Comparison of ENCODE assay signal across 10 cellular contexts in the genomic region with DNA sequence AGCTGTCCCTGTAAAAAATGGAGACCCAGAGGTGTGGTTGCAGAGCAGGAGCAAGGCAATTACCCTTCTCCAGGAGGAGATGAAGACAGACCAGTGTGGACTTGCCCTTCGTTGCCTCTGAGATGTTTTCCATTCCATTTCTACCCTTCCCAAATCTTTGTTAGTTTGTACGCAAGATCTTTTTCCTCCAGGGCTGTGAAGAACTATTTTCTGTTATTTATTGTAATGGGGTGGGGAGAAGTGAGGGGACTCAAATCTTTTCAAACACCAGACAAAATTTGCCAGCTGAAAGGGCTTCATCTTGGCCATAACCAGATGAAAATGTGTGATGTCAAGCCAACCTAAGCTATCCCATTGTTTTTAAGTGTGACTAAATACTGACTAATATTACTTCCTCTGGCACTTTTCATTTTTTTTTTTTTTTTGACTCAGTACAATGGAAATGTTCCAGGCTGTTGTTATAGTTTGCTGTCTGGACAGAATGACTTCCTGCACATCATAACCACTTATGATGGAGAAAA.
A peak's percentile ranks its signal among the peaks of the same experiment; 100 is the strongest.
DNase-seq lines count a peak whose midpoint lies in the region; ATAC-seq and TF ChIP-seq lines count a peak whose summit lies in the region.
"Had no signal": no experiment of that assay in that cellular context is flagged by ENCODE, and none has a peak within 500 bp of the region (broad histone marks: within the 10 kb centered on the region; RNA-seq: fewer than 3 reads in every experiment).

No MANE protein-coding gene starts in this region.

- H3K4me3 Mint-ChIP-seq in endothelial cell (ENCODE audit: unreplicated experiment) (no peak overlapping the region), mesothelial cell of epicardium (no peak overlapping the region)
- H3K4me3 Mint-ChIP-seq: CD4-positive, CD25-positive, alpha-beta regulatory T cell had no signal

- H3K4me3 ChIP-seq in ACC112 (ENCODE audit: low read depth, low read length) = peak overlapping the region; percentile 61; the same call in 1 of the 2 replicates

- no peaks in the 10 kb centered on the region for H3K79me2 ChIP-seq in ACC112 (ENCODE audit: control insufficient read depth, insufficient read depth, low read length, unreplicated experiment)

- peak overlapping the region; percentile 38 for H3K27ac Mint-ChIP-seq in endothelial cell (ENCODE audit: unreplicated experiment)
- H3K27ac Mint-ChIP-seq in mesothelial cell of epicardium = peak overlapping the region; percentile 23
- H3K27ac Mint-ChIP-seq: CD4-positive, CD25-positive, alpha-beta regulatory T cell had no signal

- TF ChIP-seq CTCF in endothelial cell (IDR thresholded peaks at IDR 0.05; ENCODE audit: unreplicated experiment) (no peak), mesothelial cell of epicardium (IDR thresholded peaks at IDR 0.05; ENCODE audit: unreplicated experiment) (no peak)

- H3K9me3 Mint-ChIP-seq in endothelial cell (ENCODE audit: unreplicated experiment) (no peaks in the 10 kb centered on the region), mesothelial cell of epicardium (peaks cover 1% of the 10 kb centered on the region)

- ATAC-seq in GM18517 (IDR thresholded peaks at IDR 0.05; ENCODE audit: unreplicated experiment) = no peak
- ATAC-seq in HG02759 (IDR thresholded peaks at IDR 0.05; ENCODE audit: unreplicated experiment) = no peak

- H3K36me3 ChIP-seq in ACC112 (ENCODE audit: insufficient read depth, low read length) = no peaks in the 10 kb centered on the region

- H3K36me3 Mint-ChIP-seq in endothelial cell (ENCODE audit: low read depth, unreplicated experiment) (peaks cover 6% of the 10 kb centered on the region), mesothelial cell of epicardium (peaks cover 3% of the 10 kb centered on the region)

- H3K4me1 ChIP-seq in ACC112 (ENCODE audit: control insufficient read depth, insufficient read depth, low read length, unreplicated experiment) = peaks cover 29% of the 10 kb centered on the region

- H3K27me3 Mint-ChIP-seq in endothelial cell (ENCODE audit: unreplicated experiment) (peaks cover 10% of the 10 kb centered on the region), mesothelial cell of epicardium (ENCODE audit: low read depth) (no peaks in the 10 kb centered on the region)
- H3K27me3 Mint-ChIP-seq: CD4-positive, CD25-positive, alpha-beta regulatory T cell had no signal

- DNase-seq in LoVo (ENCODE audit: low spot score) = peak; percentile 23
- DNase-seq in endothelial cell (ENCODE audit: low spot score) = no peak
- no peak for DNase-seq in mesothelial cell of epicardium (ENCODE audit: low spot score in 2 of 2, unreplicated experiment in 2 of 2)
- DNase-seq in hypothalamus (lab: John Stamatoyannopoulos, UW) = no peak
- DNase-seq in DMS153 treated with DMSO at 0.1 percent for 48 hours (lab: John Stamatoyannopoulos, UW; ENCODE audit: unreplicated experiment) = no peak
- DNase-seq: CD4-positive, CD25-positive, alpha-beta regulatory T cell; NCI-H187 treated with DMSO at 0.1 percent for 48 hours had no signal

- peaks cover 37% of the 10 kb centered on the region for H3K4me1 Mint-ChIP-seq in endothelial cell (ENCODE audit: unreplicated experiment)
- H3K4me1 Mint-ChIP-seq in mesothelial cell of epicardium = peaks cover 13% of the 10 kb centered on the region
- H3K4me1 Mint-ChIP-seq: CD4-positive, CD25-positive, alpha-beta regulatory T cell had no signal

- peak overlapping the region; percentile 90 for H3K27ac ChIP-seq in ACC112 (ENCODE audit: low read depth, low read length)

- H2AFZ ChIP-seq in ACC112 (ENCODE audit: low read length, unreplicated experiment) = no peak overlapping the region

- H3K27me3 ChIP-seq in ACC112 (ENCODE audit: insufficient read depth, low read length) = no peaks in the 10 kb centered on the region
